Comparison of ENCODE assay signal across 2 cellular contexts in the genomic region with DNA sequence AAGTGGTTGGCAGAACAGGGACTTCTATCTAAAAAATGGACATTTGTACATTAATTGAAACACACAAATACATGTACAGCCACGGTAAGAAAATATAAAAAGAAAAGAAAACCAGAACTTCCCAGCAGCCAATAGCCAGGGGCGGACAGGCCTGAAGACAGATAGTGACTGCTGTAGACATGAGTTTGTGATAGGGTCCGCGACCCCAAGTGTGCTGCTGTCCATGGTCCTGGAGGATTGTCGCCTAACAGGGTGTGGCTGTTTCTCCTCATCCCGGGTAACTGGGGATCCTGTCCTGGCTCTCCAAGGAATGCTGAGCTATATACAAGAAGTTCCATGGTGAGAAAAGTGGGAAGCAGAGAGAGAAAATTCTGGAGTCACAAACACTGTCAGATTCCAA.
TF ChIP-seq lines count a peak whose summit lies in the region.

No MANE protein-coding gene starts in this region.

TF ChIP-seq in GM12878, 131 proteins besides CTCF, POLR2A, EP300 and RAD21:
- TF ChIP-seq SIX5 (IDR thresholded peaks at IDR 0.05; ENCODE audit: low read depth, low read length, severe bottlenecking) (no peak), JUNB (IDR thresholded peaks at IDR 0.05) (no peak)
- TF ChIP-seq, protein P1, sequence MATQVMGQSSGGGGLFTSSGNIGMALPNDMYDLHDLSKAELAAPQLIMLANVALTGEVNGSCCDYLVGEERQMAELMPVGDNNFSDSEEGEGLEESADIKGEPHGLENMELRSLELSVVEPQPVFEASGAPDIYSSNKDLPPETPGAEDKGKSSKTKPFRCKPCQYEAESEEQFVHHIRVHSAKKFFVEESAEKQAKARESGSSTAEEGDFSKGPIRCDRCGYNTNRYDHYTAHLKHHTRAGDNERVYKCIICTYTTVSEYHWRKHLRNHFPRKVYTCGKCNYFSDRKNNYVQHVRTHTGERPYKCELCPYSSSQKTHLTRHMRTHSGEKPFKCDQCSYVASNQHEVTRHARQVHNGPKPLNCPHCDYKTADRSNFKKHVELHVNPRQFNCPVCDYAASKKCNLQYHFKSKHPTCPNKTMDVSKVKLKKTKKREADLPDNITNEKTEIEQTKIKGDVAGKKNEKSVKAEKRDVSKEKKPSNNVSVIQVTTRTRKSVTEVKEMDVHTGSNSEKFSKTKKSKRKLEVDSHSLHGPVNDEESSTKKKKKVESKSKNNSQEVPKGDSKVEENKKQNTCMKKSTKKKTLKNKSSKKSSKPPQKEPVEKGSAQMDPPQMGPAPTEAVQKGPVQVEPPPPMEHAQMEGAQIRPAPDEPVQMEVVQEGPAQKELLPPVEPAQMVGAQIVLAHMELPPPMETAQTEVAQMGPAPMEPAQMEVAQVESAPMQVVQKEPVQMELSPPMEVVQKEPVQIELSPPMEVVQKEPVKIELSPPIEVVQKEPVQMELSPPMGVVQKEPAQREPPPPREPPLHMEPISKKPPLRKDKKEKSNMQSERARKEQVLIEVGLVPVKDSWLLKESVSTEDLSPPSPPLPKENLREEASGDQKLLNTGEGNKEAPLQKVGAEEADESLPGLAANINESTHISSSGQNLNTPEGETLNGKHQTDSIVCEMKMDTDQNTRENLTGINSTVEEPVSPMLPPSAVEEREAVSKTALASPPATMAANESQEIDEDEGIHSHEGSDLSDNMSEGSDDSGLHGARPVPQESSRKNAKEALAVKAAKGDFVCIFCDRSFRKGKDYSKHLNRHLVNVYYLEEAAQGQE (IDR thresholded peaks at IDR 0.05; ENCODE audit: low read depth, low read length) = peak; percentile 66; the same call in 1 of the 2 replicates
- TF ChIP-seq, protein P2, sequence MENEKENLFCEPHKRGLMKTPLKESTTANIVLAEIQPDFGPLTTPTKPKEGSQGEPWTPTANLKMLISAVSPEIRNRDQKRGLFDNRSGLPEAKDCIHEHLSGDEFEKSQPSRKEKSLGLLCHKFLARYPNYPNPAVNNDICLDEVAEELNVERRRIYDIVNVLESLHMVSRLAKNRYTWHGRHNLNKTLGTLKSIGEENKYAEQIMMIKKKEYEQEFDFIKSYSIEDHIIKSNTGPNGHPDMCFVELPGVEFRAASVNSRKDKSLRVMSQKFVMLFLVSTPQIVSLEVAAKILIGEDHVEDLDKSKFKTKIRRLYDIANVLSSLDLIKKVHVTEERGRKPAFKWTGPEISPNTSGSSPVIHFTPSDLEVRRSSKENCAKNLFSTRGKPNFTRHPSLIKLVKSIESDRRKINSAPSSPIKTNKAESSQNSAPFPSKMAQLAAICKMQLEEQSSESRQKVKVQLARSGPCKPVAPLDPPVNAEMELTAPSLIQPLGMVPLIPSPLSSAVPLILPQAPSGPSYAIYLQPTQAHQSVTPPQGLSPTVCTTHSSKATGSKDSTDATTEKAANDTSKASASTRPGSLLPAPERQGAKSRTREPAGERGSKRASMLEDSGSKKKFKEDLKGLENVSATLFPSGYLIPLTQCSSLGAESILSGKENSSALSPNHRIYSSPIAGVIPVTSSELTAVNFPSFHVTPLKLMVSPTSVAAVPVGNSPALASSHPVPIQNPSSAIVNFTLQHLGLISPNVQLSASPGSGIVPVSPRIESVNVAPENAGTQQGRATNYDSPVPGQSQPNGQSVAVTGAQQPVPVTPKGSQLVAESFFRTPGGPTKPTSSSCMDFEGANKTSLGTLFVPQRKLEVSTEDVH (IDR thresholded peaks at IDR 0.05; ENCODE audit: low read depth, partially characterized antibody) = no peak

TF ChIP-seq in neural cell, 6 proteins besides CTCF, POLR2A, EP300 and RAD21:
- TF ChIP-seq, protein P1 (IDR thresholded peaks at IDR 0.05; ENCODE audit: borderline replicate concordance) = peak; percentile 22
- no peak for TF ChIP-seq TAF1 (IDR thresholded peaks at IDR 0.05; ENCODE audit: low read depth)
- TF ChIP-seq EZH2 (IDR thresholded peaks at IDR 0.05; ENCODE audit: borderline replicate concordance, insufficient read depth, low read length, poor library complexity, severe bottlenecking) = no peak
- TF ChIP-seq SMC3 (conservative IDR thresholded peaks at IDR 0.05; ENCODE audit: poor library complexity) = no peak
TF ChIP-seq in neural cell: peak in this region for 1.
